Comparison of ENCODE assay signal across 8 cellular contexts in genomic region chr7:140229591-140230516, GRCh38. TPM values are rescaled to one million over a fixed set of nuclear protein-coding genes. Genes with fewer than 3 reads are reported as not detected.
DNase-seq lines count a peak whose midpoint lies in the region; ATAC-seq and TF ChIP-seq lines count a peak whose summit lies in the region.

No MANE protein-coding gene starts in this region.

- intact Hi-C loops in esophagus squamous epithelium (cut with DNase I), result no loop called here

- H3K4me1 ChIP-seq in esophagus squamous epithelium, result peaks cover 23 to 44% (median 32%) of the 10 kb centered on the region in 3 donors
- peaks cover 2% of the 10 kb centered on the region for H3K4me1 ChIP-seq in parathyroid adenoma

- H3K4me3 Mint-ChIP-seq in activated CD8-positive, alpha-beta memory T cell treated with anti-CD3 and anti-CD28 coated beads, Interleukin-2, amount 10 ng/mL, durations not matched to agents 7 days and 5 days, result peak overlapping the region; percentile 82

- POLR2A ChIA-PET in HEK293T (lab: Yijun Ruan, JAX), result no interaction called here

- H3K27ac ChIP-seq in esophagus squamous epithelium (peak overlapping the region; percentile 84 to 87 (median 86)), parathyroid adenoma (no peak overlapping the region)

- 18% methylated on average over 16 to 25 of the region's 44 CpGs for WGBS in esophagus squamous epithelium, 2 donors

- H2AFZ ChIP-seq in parathyroid adenoma, result peak overlapping the region; percentile 82

- peak overlapping the region; percentile 94 for H3K27ac Mint-ChIP-seq in activated CD8-positive, alpha-beta memory T cell treated with anti-CD3 and anti-CD28 coated beads, Interleukin-2, amount 10 ng/mL, durations not matched to agents 7 days and 5 days

- H3K36me3 ChIP-seq in esophagus squamous epithelium (no peaks in the 10 kb centered on the region), parathyroid adenoma (ENCODE audit: control insufficient read depth, insufficient read depth, low read length) (no peaks in the 10 kb centered on the region)

- no peaks in the 10 kb centered on the region for H3K9me3 ChIP-seq in esophagus squamous epithelium
- no peaks in the 10 kb centered on the region for H3K9me3 ChIP-seq in parathyroid adenoma (ENCODE audit: control insufficient read depth, low read length)

- TF ChIP-seq POLR2A in esophagus squamous epithelium (IDR thresholded peaks at IDR 0.05), result peak in 1 of 4 donors; percentile 29

- H3K4me1 Mint-ChIP-seq in activated CD8-positive, alpha-beta memory T cell treated with anti-CD3 and anti-CD28 coated beads, Interleukin-2, amount 10 ng/mL, durations not matched to agents 7 days and 5 days, result peaks cover 39% of the 10 kb centered on the region

- DNase-seq in CD1c-positive myeloid dendritic cell (ENCODE audit: extremely low spot score) (peak; percentile 69), esophagus squamous epithelium (lab: John Stamatoyannopoulos, UW) (no peak), HEK293T (ENCODE audit: extremely low spot score) (no peak)
- DNase-seq in activated CD8-positive, alpha-beta memory T cell treated with anti-CD3 and anti-CD28 coated beads, Interleukin-2, amount 10 ng/mL, durations not matched to agents 7 days and 5 days, result peak; percentile 84

- no peaks in the 10 kb centered on the region for H3K9me3 Mint-ChIP-seq in activated CD8-positive, alpha-beta memory T cell treated with anti-CD3 and anti-CD28 coated beads, Interleukin-2, amount 10 ng/mL, durations not matched to agents 7 days and 5 days (ENCODE audit: low read depth)

- TF ChIP-seq CTCF in esophagus squamous epithelium (IDR thresholded peaks at IDR 0.05) (peak in 1 of 6 experiments; percentile 4), parathyroid adenoma (IDR thresholded peaks at IDR 0.05) (no peak)

- H3K27me3 ChIP-seq in esophagus squamous epithelium (peaks cover 0 to 20% (median 0%) of the 10 kb centered on the region in 4 donors), parathyroid adenoma (ENCODE audit: control insufficient read depth, insufficient read depth, low read length) (no peaks in the 10 kb centered on the region)

- ATAC-seq in HG03175 (IDR thresholded peaks at IDR 0.05; ENCODE audit: unreplicated experiment) (peak; percentile 31), HG02981 (IDR thresholded peaks at IDR 0.05; ENCODE audit: unreplicated experiment) (no peak), HG03135 (IDR thresholded peaks at IDR 0.05; ENCODE audit: unreplicated experiment) (no peak)
- peak; percentile 63 for ATAC-seq in activated CD8-positive, alpha-beta memory T cell treated with anti-CD3 and anti-CD28 coated beads, Interleukin-2, amount 10 ng/mL, durations not matched to agents 7 days and 5 days

- no peak overlapping the region for H3K9ac ChIP-seq in parathyroid adenoma

- H3K79me2 ChIP-seq in parathyroid adenoma, result no peaks in the 10 kb centered on the region

- H3K4me3 ChIP-seq in esophagus squamous epithelium (peak overlapping the region; percentile 33 to 69 (median 55)), parathyroid adenoma (ENCODE audit: low read depth, low read length) (no peak overlapping the region)

- H3K36me3 Mint-ChIP-seq in activated CD8-positive, alpha-beta memory T cell treated with anti-CD3 and anti-CD28 coated beads, Interleukin-2, amount 10 ng/mL, durations not matched to agents 7 days and 5 days, result no peaks in the 10 kb centered on the region

- peak overlapping the region; percentile 89 for H3K4me2 ChIP-seq in parathyroid adenoma (ENCODE audit: low read length)

- CTCF ChIA-PET in activated CD8-positive, alpha-beta memory T cell treated with anti-CD3 and anti-CD28 coated beads, Interleukin-2, amount 10 ng/mL, durations not matched to agents 7 days and 5 days (lab: Charles Lee), result interaction anchor here (1.0 to 6.3 kb wide), 8 partner anchors 13 to 74 kb away, joined by 3 to 34 read pairs (median 4); partner anchors contain the start of gene KDM7A
- CTCF ChIA-PET in HEK293T (lab: Yijun Ruan, JAX), result interaction anchor here (0.9 kb wide), 1 partner anchor 13 kb away, joined by 4 read pairs; no protein-coding TSS in a partner anchor

- no peaks in the 10 kb centered on the region for H3K27me3 Mint-ChIP-seq in activated CD8-positive, alpha-beta memory T cell treated with anti-CD3 and anti-CD28 coated beads, Interleukin-2, amount 10 ng/mL, durations not matched to agents 7 days and 5 days

TF ChIP-seq in HEK293T, 16 proteins besides CTCF, POLR2A, EP300 and RAD21:
- TF ChIP-seq TARDBP (IDR thresholded peaks at IDR 0.05) (no peak), BHLHE40 (IDR thresholded peaks at IDR 0.05; ENCODE audit: borderline replicate concordance) (no peak), FOXM1 (IDR thresholded peaks at IDR 0.05; ENCODE audit: borderline replicate concordance) (no peak), L3MBTL2 (conservative IDR thresholded peaks at IDR 0.05) (no peak), ELF4 (IDR thresholded peaks at IDR 0.05) (no peak), ARNT (IDR thresholded peaks at IDR 0.05) (no peak), NFRKB (IDR thresholded peaks at IDR 0.05) (no peak), HDGF (IDR thresholded peaks at IDR 0.05; ENCODE audit: borderline replicate concordance) (no peak), SP1 (IDR thresholded peaks at IDR 0.05) (no peak), ZNF384 (IDR thresholded peaks at IDR 0.05) (no peak), CTBP1 (IDR thresholded peaks at IDR 0.05; ENCODE audit: borderline replicate concordance) (no peak), SUZ12 (IDR thresholded peaks at IDR 0.05) (no peak), LEF1 (IDR thresholded peaks at IDR 0.05; ENCODE audit: borderline replicate concordance) (no peak)

RNA-seq across cellular contexts. Expression of gene KDM7A, which starts 53.1 kb away (rescaled TPM):
- total RNA-seq in activated CD8-positive, alpha-beta memory T cell treated with anti-CD3 and anti-CD28 coated beads, Interleukin-2, amount 10 ng/mL, durations not matched to agents 7 days and 5 days, result 10 to 100 TPM in 1 of 2 experiments, 1 to 10 TPM in 1; 7.3 to 13.1 TPM
- total RNA-seq in esophagus squamous epithelium, result 10 to 100 TPM; 11.5 to 28.3 (median 19.9) TPM

Comparison
In these comparisons a context has a peak if more than half of its experiments do, and no peak if none do; other contexts are left out.
1. DNase-seq: peak in CD1c-positive myeloid dendritic cell (single experiment) and activated CD8-positive, alpha-beta memory T cell treated with anti-CD3 and anti-CD28 coated beads, Interleukin-2, amount 10 ng/mL, durations not matched to agents 7 days and 5 days (single experiment); none in esophagus squamous epithelium (single experiment) and HEK293T (single experiment).
2. ATAC-seq: peak in HG03175 (single experiment) and activated CD8-positive, alpha-beta memory T cell treated with anti-CD3 and anti-CD28 coated beads, Interleukin-2, amount 10 ng/mL, durations not matched to agents 7 days and 5 days (single experiment); none in HG02981 (single experiment) and HG03135 (single experiment).